In genomic region chr2:26243643-26244478, GRCh38 we compare ENCODE assay signal across 1 cellular context.
TF ChIP-seq lines count a peak whose summit lies in the region.

No MANE protein-coding gene starts in this region.

TF ChIP-seq in K562, 482 proteins besides CTCF, POLR2A, EP300 and RAD21 (continued from another document and continues in another):
- TF ChIP-seq CHCHD3 (CRISPR knock-in tag; IDR thresholded peaks at IDR 0.05) (0 out of 2 replicates have a peak, but pooled peaks have one; percentile 4), SIN3B (IDR thresholded peaks at IDR 0.05; ENCODE audit: low read depth) (no peak), PYGO2 (tag; IDR thresholded peaks at IDR 0.05) (no peak), HMG20A (CRISPR knock-in tag; conservative IDR thresholded peaks at IDR 0.05) (no peak), ZNF518B (CRISPR knock-in tag; IDR thresholded peaks at IDR 0.05) (no peak), AFF1 (IDR thresholded peaks at IDR 0.05; ENCODE audit: low read depth in 1 of 2, partially characterized antibody in 2 of 2) (no peak), SAP30 (IDR thresholded peaks at IDR 0.05; ENCODE audit: borderline replicate concordance, insufficient read depth, low read depth, low read length, poor library complexity, severe bottlenecking) (peak; percentile 60), MCM3 (IDR thresholded peaks at IDR 0.05) (no peak), BCL6 (CRISPR knock-in tag; IDR thresholded peaks at IDR 0.05) (no peak), GATA2 (CRISPR knock-in tag; IDR thresholded peaks at IDR 0.05) (0 out of 2 replicates have a peak, but pooled peaks have one; percentile 29), NONO (IDR thresholded peaks at IDR 0.05; ENCODE audit: low read depth in 2 of 2, low read length in 1 of 2) (no peak), E4F1 (CRISPR knock-in tag; IDR thresholded peaks at IDR 0.05; ENCODE audit: borderline replicate concordance) (no peak; the same call in 1 of the 2 replicates), ZNF707 (CRISPR knock-in tag; conservative IDR thresholded peaks at IDR 0.05) (no peak), ZNF507 (tag; conservative IDR thresholded peaks at IDR 0.05) (no peak), KAT8 (IDR thresholded peaks at IDR 0.05; ENCODE audit: low read depth) (no peak), HNRNPLL (IDR thresholded peaks at IDR 0.05; ENCODE audit: low read depth, low read length, poor library complexity, severe bottlenecking) (no peak), SAFB2 (IDR thresholded peaks at IDR 0.05; ENCODE audit: borderline replicate concordance, low read depth, low read length, severe bottlenecking) (no peak), PTRF (tag; IDR thresholded peaks at IDR 0.05) (no peak), ZFP36 (IDR thresholded peaks at IDR 0.05; ENCODE audit: low read depth, low read length, partially characterized antibody) (no peak), SP2 (IDR thresholded peaks at IDR 0.05; ENCODE audit: extremely low read depth, low read depth, low read length, poor library complexity, severe bottlenecking) (no peak), FOXA3 (CRISPR knock-in tag; conservative IDR thresholded peaks at IDR 0.05 in 1 of 2, IDR thresholded peaks at IDR 0.05 in 1 of 2) (0 out of 4 replicates have a peak, but pooled peaks of 1 of the 2 experiments have one; percentile 57), ZNF282 (CRISPR knock-in tag; IDR thresholded peaks at IDR 0.05) (no peak), GATAD2B (IDR thresholded peaks at IDR 0.05; ENCODE audit: borderline replicate concordance) (peak; percentile 34; the same call in 1 of the 2 replicates)
- TF ChIP-seq, protein P1, sequence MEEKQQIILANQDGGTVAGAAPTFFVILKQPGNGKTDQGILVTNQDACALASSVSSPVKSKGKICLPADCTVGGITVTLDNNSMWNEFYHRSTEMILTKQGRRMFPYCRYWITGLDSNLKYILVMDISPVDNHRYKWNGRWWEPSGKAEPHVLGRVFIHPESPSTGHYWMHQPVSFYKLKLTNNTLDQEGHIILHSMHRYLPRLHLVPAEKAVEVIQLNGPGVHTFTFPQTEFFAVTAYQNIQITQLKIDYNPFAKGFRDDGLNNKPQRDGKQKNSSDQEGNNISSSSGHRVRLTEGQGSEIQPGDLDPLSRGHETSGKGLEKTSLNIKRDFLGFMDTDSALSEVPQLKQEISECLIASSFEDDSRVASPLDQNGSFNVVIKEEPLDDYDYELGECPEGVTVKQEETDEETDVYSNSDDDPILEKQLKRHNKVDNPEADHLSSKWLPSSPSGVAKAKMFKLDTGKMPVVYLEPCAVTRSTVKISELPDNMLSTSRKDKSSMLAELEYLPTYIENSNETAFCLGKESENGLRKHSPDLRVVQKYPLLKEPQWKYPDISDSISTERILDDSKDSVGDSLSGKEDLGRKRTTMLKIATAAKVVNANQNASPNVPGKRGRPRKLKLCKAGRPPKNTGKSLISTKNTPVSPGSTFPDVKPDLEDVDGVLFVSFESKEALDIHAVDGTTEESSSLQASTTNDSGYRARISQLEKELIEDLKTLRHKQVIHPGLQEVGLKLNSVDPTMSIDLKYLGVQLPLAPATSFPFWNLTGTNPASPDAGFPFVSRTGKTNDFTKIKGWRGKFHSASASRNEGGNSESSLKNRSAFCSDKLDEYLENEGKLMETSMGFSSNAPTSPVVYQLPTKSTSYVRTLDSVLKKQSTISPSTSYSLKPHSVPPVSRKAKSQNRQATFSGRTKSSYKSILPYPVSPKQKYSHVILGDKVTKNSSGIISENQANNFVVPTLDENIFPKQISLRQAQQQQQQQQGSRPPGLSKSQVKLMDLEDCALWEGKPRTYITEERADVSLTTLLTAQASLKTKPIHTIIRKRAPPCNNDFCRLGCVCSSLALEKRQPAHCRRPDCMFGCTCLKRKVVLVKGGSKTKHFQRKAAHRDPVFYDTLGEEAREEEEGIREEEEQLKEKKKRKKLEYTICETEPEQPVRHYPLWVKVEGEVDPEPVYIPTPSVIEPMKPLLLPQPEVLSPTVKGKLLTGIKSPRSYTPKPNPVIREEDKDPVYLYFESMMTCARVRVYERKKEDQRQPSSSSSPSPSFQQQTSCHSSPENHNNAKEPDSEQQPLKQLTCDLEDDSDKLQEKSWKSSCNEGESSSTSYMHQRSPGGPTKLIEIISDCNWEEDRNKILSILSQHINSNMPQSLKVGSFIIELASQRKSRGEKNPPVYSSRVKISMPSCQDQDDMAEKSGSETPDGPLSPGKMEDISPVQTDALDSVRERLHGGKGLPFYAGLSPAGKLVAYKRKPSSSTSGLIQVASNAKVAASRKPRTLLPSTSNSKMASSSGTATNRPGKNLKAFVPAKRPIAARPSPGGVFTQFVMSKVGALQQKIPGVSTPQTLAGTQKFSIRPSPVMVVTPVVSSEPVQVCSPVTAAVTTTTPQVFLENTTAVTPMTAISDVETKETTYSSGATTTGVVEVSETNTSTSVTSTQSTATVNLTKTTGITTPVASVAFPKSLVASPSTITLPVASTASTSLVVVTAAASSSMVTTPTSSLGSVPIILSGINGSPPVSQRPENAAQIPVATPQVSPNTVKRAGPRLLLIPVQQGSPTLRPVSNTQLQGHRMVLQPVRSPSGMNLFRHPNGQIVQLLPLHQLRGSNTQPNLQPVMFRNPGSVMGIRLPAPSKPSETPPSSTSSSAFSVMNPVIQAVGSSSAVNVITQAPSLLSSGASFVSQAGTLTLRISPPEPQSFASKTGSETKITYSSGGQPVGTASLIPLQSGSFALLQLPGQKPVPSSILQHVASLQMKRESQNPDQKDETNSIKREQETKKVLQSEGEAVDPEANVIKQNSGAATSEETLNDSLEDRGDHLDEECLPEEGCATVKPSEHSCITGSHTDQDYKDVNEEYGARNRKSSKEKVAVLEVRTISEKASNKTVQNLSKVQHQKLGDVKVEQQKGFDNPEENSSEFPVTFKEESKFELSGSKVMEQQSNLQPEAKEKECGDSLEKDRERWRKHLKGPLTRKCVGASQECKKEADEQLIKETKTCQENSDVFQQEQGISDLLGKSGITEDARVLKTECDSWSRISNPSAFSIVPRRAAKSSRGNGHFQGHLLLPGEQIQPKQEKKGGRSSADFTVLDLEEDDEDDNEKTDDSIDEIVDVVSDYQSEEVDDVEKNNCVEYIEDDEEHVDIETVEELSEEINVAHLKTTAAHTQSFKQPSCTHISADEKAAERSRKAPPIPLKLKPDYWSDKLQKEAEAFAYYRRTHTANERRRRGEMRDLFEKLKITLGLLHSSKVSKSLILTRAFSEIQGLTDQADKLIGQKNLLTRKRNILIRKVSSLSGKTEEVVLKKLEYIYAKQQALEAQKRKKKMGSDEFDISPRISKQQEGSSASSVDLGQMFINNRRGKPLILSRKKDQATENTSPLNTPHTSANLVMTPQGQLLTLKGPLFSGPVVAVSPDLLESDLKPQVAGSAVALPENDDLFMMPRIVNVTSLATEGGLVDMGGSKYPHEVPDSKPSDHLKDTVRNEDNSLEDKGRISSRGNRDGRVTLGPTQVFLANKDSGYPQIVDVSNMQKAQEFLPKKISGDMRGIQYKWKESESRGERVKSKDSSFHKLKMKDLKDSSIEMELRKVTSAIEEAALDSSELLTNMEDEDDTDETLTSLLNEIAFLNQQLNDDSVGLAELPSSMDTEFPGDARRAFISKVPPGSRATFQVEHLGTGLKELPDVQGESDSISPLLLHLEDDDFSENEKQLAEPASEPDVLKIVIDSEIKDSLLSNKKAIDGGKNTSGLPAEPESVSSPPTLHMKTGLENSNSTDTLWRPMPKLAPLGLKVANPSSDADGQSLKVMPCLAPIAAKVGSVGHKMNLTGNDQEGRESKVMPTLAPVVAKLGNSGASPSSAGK (IDR thresholded peaks at IDR 0.05): no peak
- TF ChIP-seq, protein P2, sequence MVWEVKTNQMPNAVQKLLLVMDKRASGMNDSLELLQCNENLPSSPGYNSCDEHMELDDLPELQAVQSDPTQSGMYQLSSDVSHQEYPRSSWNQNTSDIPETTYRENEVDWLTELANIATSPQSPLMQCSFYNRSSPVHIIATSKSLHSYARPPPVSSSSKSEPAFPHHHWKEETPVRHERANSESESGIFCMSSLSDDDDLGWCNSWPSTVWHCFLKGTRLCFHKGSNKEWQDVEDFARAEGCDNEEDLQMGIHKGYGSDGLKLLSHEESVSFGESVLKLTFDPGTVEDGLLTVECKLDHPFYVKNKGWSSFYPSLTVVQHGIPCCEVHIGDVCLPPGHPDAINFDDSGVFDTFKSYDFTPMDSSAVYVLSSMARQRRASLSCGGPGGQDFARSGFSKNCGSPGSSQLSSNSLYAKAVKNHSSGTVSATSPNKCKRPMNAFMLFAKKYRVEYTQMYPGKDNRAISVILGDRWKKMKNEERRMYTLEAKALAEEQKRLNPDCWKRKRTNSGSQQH (CRISPR knock-in tag; IDR thresholded peaks at IDR 0.05): no peak
- TF ChIP-seq, protein P3, sequence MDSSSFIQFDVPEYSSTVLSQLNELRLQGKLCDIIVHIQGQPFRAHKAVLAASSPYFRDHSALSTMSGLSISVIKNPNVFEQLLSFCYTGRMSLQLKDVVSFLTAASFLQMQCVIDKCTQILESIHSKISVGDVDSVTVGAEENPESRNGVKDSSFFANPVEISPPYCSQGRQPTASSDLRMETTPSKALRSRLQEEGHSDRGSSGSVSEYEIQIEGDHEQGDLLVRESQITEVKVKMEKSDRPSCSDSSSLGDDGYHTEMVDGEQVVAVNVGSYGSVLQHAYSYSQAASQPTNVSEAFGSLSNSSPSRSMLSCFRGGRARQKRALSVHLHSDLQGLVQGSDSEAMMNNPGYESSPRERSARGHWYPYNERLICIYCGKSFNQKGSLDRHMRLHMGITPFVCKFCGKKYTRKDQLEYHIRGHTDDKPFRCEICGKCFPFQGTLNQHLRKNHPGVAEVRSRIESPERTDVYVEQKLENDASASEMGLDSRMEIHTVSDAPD (CRISPR knock-in tag; IDR thresholded peaks at IDR 0.05): no peak
- TF ChIP-seq, protein P4, sequence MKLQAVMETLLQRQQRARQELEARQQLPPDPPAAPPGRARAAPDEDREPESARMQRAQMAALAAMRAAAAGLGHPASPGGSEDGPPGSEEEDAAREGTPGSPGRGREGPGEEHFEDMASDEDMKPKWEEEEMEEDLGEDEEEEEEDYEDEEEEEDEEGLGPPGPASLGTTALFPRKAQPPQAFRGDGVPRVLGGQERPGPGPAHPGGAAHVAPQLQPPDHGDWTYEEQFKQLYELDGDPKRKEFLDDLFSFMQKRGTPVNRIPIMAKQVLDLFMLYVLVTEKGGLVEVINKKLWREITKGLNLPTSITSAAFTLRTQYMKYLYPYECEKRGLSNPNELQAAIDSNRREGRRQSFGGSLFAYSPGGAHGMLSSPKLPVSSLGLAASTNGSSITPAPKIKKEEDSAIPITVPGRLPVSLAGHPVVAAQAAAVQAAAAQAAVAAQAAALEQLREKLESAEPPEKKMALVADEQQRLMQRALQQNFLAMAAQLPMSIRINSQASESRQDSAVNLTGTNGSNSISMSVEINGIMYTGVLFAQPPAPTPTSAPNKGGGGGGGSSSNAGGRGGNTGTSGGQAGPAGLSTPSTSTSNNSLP (IDR thresholded peaks at IDR 0.05; ENCODE audit: borderline replicate concordance, low read depth, low read length): no peak
